Comparison of ENCODE assay signal across 37 cellular contexts in genomic region chr4:24754586-24754985, GRCh38. TPM values are rescaled to one million over a fixed set of nuclear protein-coding genes. Genes with fewer than 3 reads are reported as not detected.
DNase-seq lines count a peak whose midpoint lies in the region; ATAC-seq, FAIRE-seq and TF ChIP-seq lines count a peak whose summit lies in the region.
"Had no signal": no experiment of that assay in that cellular context is flagged by ENCODE, and none has a peak within 500 bp of the region (broad histone marks: within the 10 kb centered on the region; RNA-seq: fewer than 3 reads in every experiment).

No MANE protein-coding gene starts in this region.

- H3K9me3 ChIP-seq in keratinocyte (ENCODE audit: control insufficient read depth, low read depth, low read length): peaks cover 2% of the 10 kb centered on the region
- H3K9me3 ChIP-seq: SJSA1, testis had no signal

- no peaks in the 10 kb centered on the region for H3K36me3 Mint-ChIP-seq in type B pancreatic cell
- H3K36me3 Mint-ChIP-seq: activated naive CD8-positive, alpha-beta T cell treated with anti-CD3 and anti-CD28 coated beads, Interleukin-2, amount 10 ng/mL, durations not matched to agents 7 days and 5 days; CD14-positive monocyte had no signal

- H3K9me1 ChIP-seq in keratinocyte (ENCODE audit: control insufficient read depth, extremely low read depth, insufficient read depth, low read length): no peaks in the 10 kb centered on the region

- H3K27ac ChIP-seq in keratinocyte (ENCODE audit: control insufficient read depth, insufficient read depth, low read length): peak overlapping the region; percentile 52
- H3K27ac ChIP-seq: esophagus muscularis mucosa, gastroesophageal sphincter, right lobe of liver, SJSA1, testis had no signal

- peaks cover 5% of the 10 kb centered on the region for H3K9me3 Mint-ChIP-seq in type B pancreatic cell

- H3K36me3 ChIP-seq in bronchial epithelial cell (ENCODE audit: control insufficient read depth, insufficient read depth, low read length) (no peaks in the 10 kb centered on the region), keratinocyte (ENCODE audit: control insufficient read depth in 2 of 2, extremely low read depth in 1 of 2, insufficient read depth in 2 of 2, low read length in 2 of 2) (no peaks in the 10 kb centered on the region)
- H3K36me3 ChIP-seq: esophagus muscularis mucosa, gastroesophageal sphincter, right lobe of liver, SJSA1 had no signal

- H3K4me3 ChIP-seq in bronchial epithelial cell (ENCODE audit: low read depth, low read length): no peak overlapping the region
- no peak overlapping the region for H3K4me3 ChIP-seq in keratinocyte (ENCODE audit: control insufficient read depth in 2 of 3, extremely low read depth in 1 of 3, insufficient read depth in 2 of 3, low read depth in 1 of 3, low read length in 3 of 3)
- H3K4me3 ChIP-seq: esophagus muscularis mucosa, gastroesophageal sphincter, right lobe of liver, SJSA1, testis had no signal

- H3K79me2 ChIP-seq in keratinocyte (ENCODE audit: control insufficient read depth, insufficient read depth, low read length): no peaks in the 10 kb centered on the region

- FAIRE-seq in bronchial epithelial cell (lab: Jason Lieb, UNC): no peak
- no peak for FAIRE-seq in keratinocyte (lab: Jason Lieb, UNC)
- FAIRE-seq: A204.1, GM18507 had no signal

- no peak overlapping the region for H2AFZ ChIP-seq in keratinocyte (ENCODE audit: control insufficient read depth, low read length)

- H3K27me3 ChIP-seq in bronchial epithelial cell (ENCODE audit: control insufficient read depth, insufficient read depth, low read length): no peaks in the 10 kb centered on the region
- H3K27me3 ChIP-seq in keratinocyte (ENCODE audit: control insufficient read depth, extremely low read depth, insufficient read depth, low read length): no peaks in the 10 kb centered on the region
- H3K27me3 ChIP-seq: esophagus muscularis mucosa, gastroesophageal sphincter, right lobe of liver, SJSA1, testis had no signal

- no peak overlapping the region for H3K4me2 ChIP-seq in keratinocyte (ENCODE audit: control insufficient read depth, extremely low read depth, insufficient read depth, low read depth, low read length)

- H3K4me1 Mint-ChIP-seq in type B pancreatic cell (ENCODE audit: unreplicated experiment): no peaks in the 10 kb centered on the region
- H3K4me1 Mint-ChIP-seq: activated B cell treated with CpG ODN at 0.5 μM for 24 hours; activated naive CD8-positive, alpha-beta T cell treated with anti-CD3 and anti-CD28 coated beads, Interleukin-2, amount 10 ng/mL, durations not matched to agents 7 days and 5 days; CD14-positive monocyte; H9; immature natural killer cell; naive B cell had no signal

- no peak for ATAC-seq in HG02973 (IDR thresholded peaks at IDR 0.05; ENCODE audit: unreplicated experiment)
- ATAC-seq: gastroesophageal sphincter, left ventricle myocardium superior, right lobe of liver had no signal

- H3K27me3 Mint-ChIP-seq in type B pancreatic cell: peaks cover 27% of the 10 kb centered on the region
- H3K27me3 Mint-ChIP-seq: activated B cell treated with CpG ODN at 0.5 μM for 24 hours; activated T-cell treated with anti-CD3 and anti-CD28 coated beads, Interleukin-2, amount 50 U/mL, for 24 hours; stimulated activated naive CD8-positive, alpha-beta T cell treated with anti-CD3 and anti-CD28 coated beads, Interleukin-15, Interleukin-2, amounts not matched to agents 100 ng/mL and 50 ng/mL, for 24 hours had no signal

- H4K20me1 ChIP-seq in keratinocyte (ENCODE audit: control insufficient read depth, extremely low read depth, insufficient read depth, low read length): no peaks in the 10 kb centered on the region

- no peak overlapping the region for H3K9ac ChIP-seq in keratinocyte (ENCODE audit: control insufficient read depth, extremely low read depth, insufficient read depth, low read length)

- H3K27ac Mint-ChIP-seq in type B pancreatic cell: no peak overlapping the region
- H3K27ac Mint-ChIP-seq: activated B cell treated with CpG ODN at 0.5 μM for 24 hours; activated naive CD8-positive, alpha-beta T cell treated with anti-CD3 and anti-CD28 coated beads, Interleukin-2, amount 10 ng/mL, durations not matched to agents 7 days and 5 days; activated T-cell treated with anti-CD3 and anti-CD28 coated beads, Interleukin-2, amount 50 U/mL, for 24 hours; CD14-positive monocyte; H9; immature natural killer cell; naive B cell; stimulated activated naive CD8-positive, alpha-beta T cell treated with anti-CD3 and anti-CD28 coated beads, Interleukin-15, Interleukin-2, amounts not matched to agents 100 ng/mL and 50 ng/mL, for 24 hours had no signal

- no peak overlapping the region for H3K4me3 Mint-ChIP-seq in type B pancreatic cell
- H3K4me3 Mint-ChIP-seq: activated B cell treated with CpG ODN at 0.5 μM for 24 hours; activated naive CD8-positive, alpha-beta T cell treated with anti-CD3 and anti-CD28 coated beads, Interleukin-2, amount 10 ng/mL, durations not matched to agents 7 days and 5 days; activated T-cell treated with anti-CD3 and anti-CD28 coated beads, Interleukin-2, amount 50 U/mL, for 24 hours; CD14-positive monocyte; H9; immature natural killer cell; naive B cell; stimulated activated naive CD8-positive, alpha-beta T cell treated with anti-CD3 and anti-CD28 coated beads, Interleukin-15, Interleukin-2, amounts not matched to agents 100 ng/mL and 50 ng/mL, for 24 hours had no signal

- peaks cover 17% of the 10 kb centered on the region for H3K4me1 ChIP-seq in keratinocyte (ENCODE audit: control insufficient read depth, extremely low read depth, insufficient read depth, low read length)
- H3K4me1 ChIP-seq: esophagus muscularis mucosa, gastroesophageal sphincter, right lobe of liver, SJSA1, testis had no signal

- DNase-seq in DMS53 (lab: John Stamatoyannopoulos, UW): peak; percentile 46
- peak; percentile 48 for DNase-seq in M059J (ENCODE audit: low read depth)
- DNase-seq in bronchial epithelial cell (ENCODE audit: low read depth): peak; percentile 48
- DNase-seq in keratinocyte (ENCODE audit: low read depth, low spot score): no peak
- DNase-seq in inferior parietal cortex (ENCODE audit: extremely low spot score): no peak
- DNase-seq in activated CD4-positive, alpha-beta T cell treated with anti-CD3 and anti-CD28 coated beads for 1 hour: no peak
- no peak for DNase-seq in type B pancreatic cell (ENCODE audit: extremely low spot score, unreplicated experiment)
- DNase-seq: activated B cell treated with CpG ODN at 0.5 μM for 24 hours; activated CD4-positive, alpha-beta T cell treated with anti-CD3 and anti-CD28 coated beads, Interleukin-2, amount 50 U/mL, for 1 hour; activated effector memory CD4-positive, alpha-beta T cell treated with anti-CD3 and anti-CD28 coated beads, Interleukin-2, amount 50 U/mL, for 16 hours; activated naive CD8-positive, alpha-beta T cell treated with anti-CD3 and anti-CD28 coated beads, Interleukin-2, amount 10 ng/mL, durations not matched to agents 7 days and 5 days; activated T-cell treated with anti-CD3 and anti-CD28 coated beads, Interleukin-2, amount 50 U/mL, for 24 hours; aorta; caudate nucleus; H9; hypothalamus; immature natural killer cell; Kasumi-1; left ventricle myocardium superior; naive B cell; NCI-H146; NCI-H446 treated with DMSO at 0.1 percent for 48 hours; NCI-H774; posterior cingulate gyrus; right lobe of liver; RPMI8226; stimulated activated CD8-positive, alpha-beta memory T cell treated with anti-CD3 and anti-CD28 coated beads, Interleukin-4, amount 100 ng/mL, for 48 hours; testis had no signal

- no peak for TF ChIP-seq CTCF in bronchial epithelial cell (IDR thresholded peaks at IDR 0.05; ENCODE audit: insufficient read depth, low read length, severe bottlenecking)
- TF ChIP-seq CTCF in keratinocyte (optimal IDR thresholded peaks at IDR 0.05 in 1 of 3, IDR thresholded peaks at IDR 0.05 in 1 of 3, conservative IDR thresholded peaks at IDR 0.05 in 1 of 3; ENCODE audit: extremely low read depth in 1 of 3, insufficient read depth in 2 of 3, low read length in 3 of 3): no peak
- no peak for TF ChIP-seq CTCF in type B pancreatic cell (conservative IDR thresholded peaks at IDR 0.05)

- dilution Hi-C loops in keratinocyte (cut with MboI; ENCODE audit: extremely low pct_ligation_motif_present, low sequenced_read_pairs): no loop called here

RNA-seq across cellular contexts. Expression of gene SOD3, which starts 40.8 kb away (rescaled TPM):
- total RNA-seq in M059J (2014; rRNA removed; shearing (Covaris generic)): 14.6 and 22.7 TPM in 2 replicates
- 0.13 TPM in 1 of 2 replicates, not detected in the other for total RNA-seq in bronchial epithelial cell
- polyA plus RNA-seq in keratinocyte: 0.07 TPM in 1 of 3 replicates, not detected in the others
- polyA plus RNA-seq in keratinocyte (2011; ENCODE audit: low read depth): 0.22 TPM
- polyA plus RNA-seq in keratinocyte (2011; cell fraction: cytosol; rRNA removed): 0.09 TPM in 1 of 2 replicates, not detected in the other
- 0.12 TPM in 1 of 2 replicates, not detected in the other for polyA plus RNA-seq in keratinocyte (2011; cell fraction: nucleus; rRNA removed)
- 0.72 TPM in 1 of 2 replicates, not detected in the other for polyA plus RNA-seq in keratinocyte (2012; ENCODE audit: low replicate concordance)
- polyA minus RNA-seq in keratinocyte: not detected in 3 replicates
- not detected for polyA minus RNA-seq in keratinocyte (2011; cell fraction: cytosol; rRNA and poly(A)+ RNA removed)
- polyA minus RNA-seq in keratinocyte (2011; cell fraction: nucleus; rRNA and poly(A)+ RNA removed): not detected in 2 replicates
- total RNA-seq in type B pancreatic cell (ENCODE audit: low replicate concordance): 3.8 and 5.4 TPM in 2 replicates
- total RNA-seq: activated B cell treated with CpG ODN at 0.5 μM for 24 hours; activated naive CD8-positive, alpha-beta T cell treated with anti-CD3 and anti-CD28 coated beads, Interleukin-2, amount 10 ng/mL, durations not matched to agents 7 days and 5 days; T-helper 1 cell treated with Interleukin-12 subunit alpha and Interleukin-12 subunit beta and Interleukin-4 antibody, amounts not matched to agents 30 ng/mL and 1 ng/mL, for 36 hours had no signal
- polyA plus RNA-seq: CD14-positive monocyte, immature natural killer cell had no signal

Comparison
In these comparisons a context has a peak if more than half of its experiments do, and no peak if none do; other contexts are left out.
1. DNase-seq: peak in DMS53 (single experiment), M059J (single experiment) and bronchial epithelial cell (single experiment); none in keratinocyte (single experiment), inferior parietal cortex (single experiment), activated CD4-positive, alpha-beta T cell treated with anti-CD3 and anti-CD28 coated beads for 1 hour (single experiment) and type B pancreatic cell (single experiment).